17 cellular contexts compared by ENCODE assay signal in genomic region chr1:96306809-96307208, GRCh38.
DNase-seq lines count a peak whose midpoint lies in the region; ATAC-seq and TF ChIP-seq lines count a peak whose summit lies in the region.
"Had no signal": no experiment of that assay in that cellular context is flagged by ENCODE, and none has a peak within 500 bp of the region (broad histone marks: within the 10 kb centered on the region; RNA-seq: fewer than 3 reads in every experiment).

No MANE protein-coding gene starts in this region.

- H3K9ac ChIP-seq in mammary epithelial cell (ENCODE audit: insufficient read depth, low read length) = no peak overlapping the region

- no peaks in the 10 kb centered on the region for H3K36me3 Mint-ChIP-seq in HFFc6 (ENCODE audit: low read depth)

- no peaks in the 10 kb centered on the region for H3K79me2 ChIP-seq in mammary epithelial cell (ENCODE audit: insufficient read depth, low read length)

- H3K9me3 ChIP-seq in mammary epithelial cell (replicated peaks; ENCODE audit: insufficient read depth, low read length) (no peaks in the 10 kb centered on the region), psoas muscle (no peaks in the 10 kb centered on the region)

- peak overlapping the region; percentile 55 for H3K4me2 ChIP-seq in mammary epithelial cell (ENCODE audit: insufficient read depth, low read depth, low read length)

- no peak overlapping the region for H3K27ac Mint-ChIP-seq in HFFc6
- H3K27ac Mint-ChIP-seq: CD4-positive, alpha-beta T cell had no signal

- in situ Hi-C loops in mammary epithelial cell (cut with MboI; ENCODE audit: low sequenced_read_pairs in 2 of 2) = no loop called here

- intact Hi-C loops in mammary epithelial cell (cut with micrococcal nuclease) (loop anchor here (2.0 to 5.0 kb wide), 2 partner anchors 56 to 110 kb away; no protein-coding TSS in a partner anchor), psoas muscle (cut with DNase I) (no loop called here)

- WGBS in mammary epithelial cell (ENCODE audit: low coverage, missing lambda C conversion rate) = 47% methylated on average over 4 of the region's 4 CpGs
- WGBS in psoas muscle, 3 donors = 88 to 91% (median 90%) methylated on average over 4 of the region's 4 CpGs

- no peaks in the 10 kb centered on the region for H4K20me1 ChIP-seq in mammary epithelial cell (ENCODE audit: insufficient read depth, low read length)

- peaks cover 11% of the 10 kb centered on the region for H3K4me1 Mint-ChIP-seq in HFFc6 (ENCODE audit: low read depth)

- H3K27ac ChIP-seq in mammary epithelial cell (ENCODE audit: insufficient read depth, low read depth, low read length) (peak overlapping the region; percentile 69), psoas muscle (no peak overlapping the region)
- H3K27ac ChIP-seq: SK-N-MC had no signal

- H3K36me3 ChIP-seq in mammary epithelial cell (ENCODE audit: insufficient read depth, low read length) (no peaks in the 10 kb centered on the region), psoas muscle (ENCODE audit: insufficient read depth in 1 of 2, low read depth in 1 of 2) (no peaks in the 10 kb centered on the region)

- H3K9me3 Mint-ChIP-seq in HFFc6 = no peaks in the 10 kb centered on the region
- H3K9me3 Mint-ChIP-seq: CD4-positive, alpha-beta T cell had no signal

- CTCF ChIA-PET in mammary epithelial cell (lab: Charles Lee; ENCODE audit: low non-redundant PET) = no interaction called here

- TF ChIP-seq CTCF in HFFc6 (IDR thresholded peaks at IDR 0.05) (no peak), mammary epithelial cell (conservative IDR thresholded peaks at IDR 0.05 in 1 of 2, IDR thresholded peaks at IDR 0.05 in 1 of 2; ENCODE audit: extremely low read depth in 1 of 2, insufficient read depth in 1 of 2, low read depth in 1 of 2, low read length in 2 of 2) (no peak), psoas muscle (IDR thresholded peaks at IDR 0.05) (no peak)

- peak overlapping the region; percentile 37 for H2AFZ ChIP-seq in mammary epithelial cell (ENCODE audit: low read depth, low read length)

- peak; percentile 22 for DNase-seq in HFFc6
- DNase-seq in mammary epithelial cell = peak; percentile 69
- DNase-seq in glomerular visceral epithelial cell (ENCODE audit: extremely low spot score) = peak; percentile 50
- no peak for DNase-seq in psoas muscle
- no peak for DNase-seq in NCI-H146 (lab: John Stamatoyannopoulos, UW)
- no peak for DNase-seq in activated CD4-positive, CD25-positive, alpha-beta regulatory T cell treated with anti-CD3 and anti-CD28 coated beads, Interleukin-2, amount 50 U/mL, for 72 hours
- DNase-seq: activated CD4-positive, alpha-beta T cell treated with anti-CD3 and anti-CD28 coated beads, Interleukin-2, amount 50 U/mL, for 4 hours; activated T-cell treated with anti-CD3 and anti-CD28 coated beads, Interleukin-2, amount 50 U/mL, for 48 hours; CD4-positive, alpha-beta T cell; cerebellar nuclear complex; hippocampal formation; NCI-H187; NCI-H524 had no signal

- dilution Hi-C loops in mammary epithelial cell (cut with HindIII; ENCODE audit: low sequenced_read_pairs) = no loop called here

- ATAC-seq in psoas muscle = no peak
- ATAC-seq in HG02763 (IDR thresholded peaks at IDR 0.05; ENCODE audit: unreplicated experiment) = no peak
- ATAC-seq: GM12878, left lobe of liver had no signal

- H3K4me3 Mint-ChIP-seq in HFFc6 = no peak overlapping the region
- H3K4me3 Mint-ChIP-seq: CD4-positive, alpha-beta T cell had no signal

- H3K27me3 Mint-ChIP-seq in HFFc6 (ENCODE audit: insufficient read depth) = peaks cover 7% of the 10 kb centered on the region; the same call in 1 of the 2 replicates
- H3K27me3 Mint-ChIP-seq: CD4-positive, alpha-beta T cell had no signal

- H3K27me3 ChIP-seq in mammary epithelial cell (ENCODE audit: insufficient read depth, low read length) (no peaks in the 10 kb centered on the region), psoas muscle (ENCODE audit: insufficient read depth in 3 of 3, low read length in 2 of 3) (no peaks in the 10 kb centered on the region)

- no TSS peak for BruUV-seq in mammary epithelial cell (replicated peaks; lab: Mats Ljungman, UMichigan)

- no peak overlapping the region for H3K4me3 ChIP-seq in mammary epithelial cell (replicated peaks in 1 of 3; ENCODE audit: insufficient read depth in 1 of 3, low read depth in 2 of 3, low read length in 3 of 3)
- H3K4me3 ChIP-seq in psoas muscle = no peak overlapping the region
- H3K4me3 ChIP-seq: GM12878, SK-N-MC had no signal

- H3K4me1 ChIP-seq in mammary epithelial cell (ENCODE audit: insufficient read depth, low read length) (peaks cover 22% of the 10 kb centered on the region), psoas muscle (no peaks in the 10 kb centered on the region)

Comparison
In these comparisons a context has a peak if more than half of its experiments do, and no peak if none do; other contexts are left out.
1. DNase-seq: peak in HFFc6 (single experiment), mammary epithelial cell (single experiment) and glomerular visceral epithelial cell (single experiment); none in psoas muscle (0 of 2), NCI-H146 (single experiment) and activated CD4-positive, CD25-positive, alpha-beta regulatory T cell treated with anti-CD3 and anti-CD28 coated beads, Interleukin-2, amount 50 U/mL, for 72 hours (single experiment).